In the genomic region with DNA sequence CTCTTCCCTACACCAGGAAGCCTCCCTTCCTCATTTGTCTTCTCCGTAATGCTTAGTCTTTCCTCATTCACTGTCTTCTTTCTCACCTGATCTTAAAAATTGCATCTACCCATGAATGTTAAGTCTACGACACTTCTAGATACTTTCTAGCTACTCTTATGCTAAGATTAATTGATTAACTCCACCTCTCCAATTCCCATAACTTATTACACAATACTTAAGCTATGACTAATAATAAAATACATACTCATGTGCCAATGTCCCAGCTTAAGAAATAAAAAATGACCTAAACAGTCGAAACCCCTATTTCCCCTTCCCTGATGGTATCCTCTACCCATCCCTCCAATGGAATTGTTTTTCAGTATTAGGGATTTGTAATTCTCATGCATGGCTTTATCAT, we compare ENCODE assay signal across 32 cellular contexts.
"Had no signal": no experiment of that assay in that cellular context is flagged by ENCODE, and none has a peak within 500 bp of the region (broad histone marks: within the 10 kb centered on the region; RNA-seq: fewer than 3 reads in every experiment).

No MANE protein-coding gene starts in this region.

- H3K27ac Mint-ChIP-seq: activated CD4-positive, alpha-beta memory T cell treated with anti-CD3 and anti-CD28 coated beads, Interleukin-2, amount 10 ng/mL, durations not matched to agents 7 days and 5 days; activated CD4-positive, alpha-beta T cell treated with anti-CD3 and anti-CD28 coated beads, Interleukin-2, amount 10 ng/mL, durations not matched to agents 7 days and 5 days; activated naive CD4-positive, alpha-beta T cell treated with anti-CD3 and anti-CD28 coated beads for 36 hours; activated naive CD4-positive, alpha-beta T cell treated with anti-CD3 and anti-CD28 coated beads, Interleukin-2, amount 50 U/mL, for 24 hours; activated naive CD8-positive, alpha-beta T cell treated with anti-CD3 and anti-CD28 coated beads, Interleukin-2, amount 10 ng/mL, durations not matched to agents 7 days and 5 days; activated T-helper 1 cell treated with anti-CD3 and anti-CD28 coated beads, Interleukin-12 subunit alpha, Interleukin-12 subunit beta, Interleukin-2, Interleukin-4 antibody, amounts not matched to agents 30 ng/mL and 10 ng/mL and 1 ng/mL, durations not matched to agents 14 hours and 24 hours and 36 hours; activated T-helper 2 cell treated with anti-CD3 and anti-CD28 coated beads, Interferon-gamma antibody, Interleukin-2, Interleukin-4, amounts not matched to agents 10 μg/mL and 5 μg/mL and 100 μg/mL, durations not matched to agents 14 hours and 24 hours and 36 hours; WTC11 had no signal

- FAIRE-seq: astrocyte, bronchial epithelial cell, colon, endothelial cell of umbilical vein had no signal

- H3K9me3 Mint-ChIP-seq: activated T-cell treated with anti-CD3 and anti-CD28 coated beads, Interleukin-2, amount 50 U/mL, for 4 hours; effector memory CD8-positive, alpha-beta T cell; WTC11 had no signal

- H3K4me3 Mint-ChIP-seq: activated CD4-positive, alpha-beta memory T cell treated with anti-CD3 and anti-CD28 coated beads, Interleukin-2, amount 10 ng/mL, durations not matched to agents 7 days and 5 days; activated CD4-positive, alpha-beta T cell treated with anti-CD3 and anti-CD28 coated beads, Interleukin-2, amount 10 ng/mL, durations not matched to agents 7 days and 5 days; activated naive CD4-positive, alpha-beta T cell treated with anti-CD3 and anti-CD28 coated beads for 36 hours; activated naive CD4-positive, alpha-beta T cell treated with anti-CD3 and anti-CD28 coated beads, Interleukin-2, amount 50 U/mL, for 24 hours; activated naive CD8-positive, alpha-beta T cell treated with anti-CD3 and anti-CD28 coated beads, Interleukin-2, amount 10 ng/mL, durations not matched to agents 7 days and 5 days; activated T-cell treated with anti-CD3 and anti-CD28 coated beads, Interleukin-2, amount 50 U/mL, for 4 hours; activated T-helper 1 cell treated with anti-CD3 and anti-CD28 coated beads, Interleukin-12 subunit alpha, Interleukin-12 subunit beta, Interleukin-2, Interleukin-4 antibody, amounts not matched to agents 30 ng/mL and 10 ng/mL and 1 ng/mL, durations not matched to agents 14 hours and 24 hours and 36 hours; effector memory CD8-positive, alpha-beta T cell; WTC11 had no signal

- H3K9me3 ChIP-seq: gastroesophageal sphincter had no signal

- H3K4me1 ChIP-seq: esophagus squamous epithelium, gastroesophageal sphincter had no signal

- H3K27ac ChIP-seq: brain microvascular endothelial cell, epithelial cell of prostate, esophagus squamous epithelium, gastroesophageal sphincter had no signal

- H3K27me3 ChIP-seq: brain microvascular endothelial cell, esophagus squamous epithelium, gastroesophageal sphincter had no signal

- ATAC-seq: activated T-cell treated with anti-CD3 and anti-CD28 coated beads, Interleukin-2, amount 50 U/mL, for 4 hours; effector memory CD8-positive, alpha-beta T cell; gastroesophageal sphincter; WTC11 had no signal

- DNase-seq: activated CD4-positive, alpha-beta memory T cell treated with anti-CD3 and anti-CD28 coated beads, Interleukin-2, amount 10 ng/mL, durations not matched to agents 7 days and 5 days; activated CD4-positive, alpha-beta T cell treated with anti-CD3 and anti-CD28 coated beads for 1 hour; activated CD4-positive, alpha-beta T cell treated with anti-CD3 and anti-CD28 coated beads for 4 hours; activated CD4-positive, alpha-beta T cell treated with anti-CD3 and anti-CD28 coated beads, Interleukin-2, amount 10 ng/mL, durations not matched to agents 7 days and 5 days; activated CD4-positive, alpha-beta T cell treated with anti-CD3 and anti-CD28 coated beads, Interleukin-2, amount 50 U/mL, for 4 hours; activated CD8-positive, alpha-beta memory T cell treated with anti-CD3 and anti-CD28 coated beads, Interleukin-2, amount 50 U/mL, for 48 hours; activated effector memory CD4-positive, alpha-beta T cell treated with anti-CD3 and anti-CD28 coated beads, Interleukin-2, amount 50 U/mL, for 16 hours; activated naive CD4-positive, alpha-beta T cell treated with anti-CD3 and anti-CD28 coated beads for 36 hours; activated naive CD8-positive, alpha-beta T cell treated with anti-CD3 and anti-CD28 coated beads, Interleukin-2, amount 10 ng/mL, durations not matched to agents 7 days and 5 days; activated T-cell treated with anti-CD3 and anti-CD28 coated beads for 4 hours; activated T-cell treated with anti-CD3 and anti-CD28 coated beads, Interleukin-2, amount 50 U/mL, for 4 hours; amniotic stem cell; anterior cingulate cortex; brain microvascular endothelial cell; cortex of kidney; dermis blood vessel endothelial cell; effector CD4-positive, alpha-beta T cell; effector memory CD8-positive, alpha-beta T cell; esophagus squamous epithelium; foreskin melanocyte; hippocampal formation; T-helper 2 cell had no signal

- H3K4me1 Mint-ChIP-seq: activated CD4-positive, alpha-beta memory T cell treated with anti-CD3 and anti-CD28 coated beads, Interleukin-2, amount 10 ng/mL, durations not matched to agents 7 days and 5 days; activated CD4-positive, alpha-beta T cell treated with anti-CD3 and anti-CD28 coated beads, Interleukin-2, amount 10 ng/mL, durations not matched to agents 7 days and 5 days; activated naive CD4-positive, alpha-beta T cell treated with anti-CD3 and anti-CD28 coated beads, Interleukin-2, amount 50 U/mL, for 24 hours; activated naive CD8-positive, alpha-beta T cell treated with anti-CD3 and anti-CD28 coated beads, Interleukin-2, amount 10 ng/mL, durations not matched to agents 7 days and 5 days; WTC11 had no signal

- H3K4me3 ChIP-seq: esophagus squamous epithelium, gastroesophageal sphincter had no signal

- H3K27me3 Mint-ChIP-seq: activated CD4-positive, alpha-beta memory T cell treated with anti-CD3 and anti-CD28 coated beads, Interleukin-2, amount 10 ng/mL, durations not matched to agents 7 days and 5 days; activated CD4-positive, alpha-beta T cell treated with anti-CD3 and anti-CD28 coated beads, Interleukin-2, amount 10 ng/mL, durations not matched to agents 7 days and 5 days; activated naive CD4-positive, alpha-beta T cell treated with anti-CD3 and anti-CD28 coated beads, Interleukin-2, amount 50 U/mL, for 24 hours; activated naive CD8-positive, alpha-beta T cell treated with anti-CD3 and anti-CD28 coated beads, Interleukin-2, amount 10 ng/mL, durations not matched to agents 7 days and 5 days; effector memory CD8-positive, alpha-beta T cell had no signal
